35 cellular contexts compared by ENCODE assay signal in genomic region chr12:84791444-84791843, GRCh38.
"Had no signal": no experiment of that assay in that cellular context is flagged by ENCODE, and none has a peak within 500 bp of the region (broad histone marks: within the 10 kb centered on the region; RNA-seq: fewer than 3 reads in every experiment).

No MANE protein-coding gene starts in this region.

- H3K9me3 ChIP-seq: Peyer's patch, SJSA1 had no signal

- H3K27me3 ChIP-seq: Peyer's patch, SJSA1 had no signal

- ATAC-seq: activated T-cell treated with anti-CD3 and anti-CD28 coated beads, Interleukin-2, amount 50 U/mL, for 72 hours; activated T-helper 17 cell treated with anti-CD3 and anti-CD28 coated beads, Interleukin-2, amount 50 U/mL, for 72 hours; PC-3 had no signal

- H3K36me3 ChIP-seq: Peyer's patch, SJSA1 had no signal

- DNase-seq: activated B cell treated with CpG ODN at 0.5 μM for 24 hours; activated CD4-positive, alpha-beta memory T cell treated with anti-CD3 and anti-CD28 coated beads, Interleukin-2, amount 10 ng/mL, durations not matched to agents 7 days and 5 days; activated CD4-positive, alpha-beta T cell treated with anti-CD3 and anti-CD28 coated beads for 48 hours; activated CD4-positive, CD25-positive, alpha-beta regulatory T cell treated with anti-CD3 and anti-CD28 coated beads, Interleukin-2, amount 50 U/mL, for 72 hours; activated effector memory CD4-positive, alpha-beta T cell treated with anti-CD3 and anti-CD28 coated beads, Interleukin-2, amount 50 U/mL, for 16 hours; activated naive CD4-positive, alpha-beta T cell; activated naive CD4-positive, alpha-beta T cell treated with anti-CD3 and anti-CD28 coated beads, Interleukin-2, amount 50 U/mL, for 16 hours; activated naive CD8-positive, alpha-beta T cell treated with anti-CD3 and anti-CD28 coated beads for 36 hours; activated T-cell treated with anti-CD3 and anti-CD28 coated beads, Interleukin-2, amount 50 U/mL, for 1 hour; activated T-cell treated with anti-CD3 and anti-CD28 coated beads, Interleukin-2, amount 50 U/mL, for 72 hours; caudate nucleus; cerebellar nuclear complex; Karpas-422; NCI-H1105; NCI-H1436; NCI-H1694; NCI-H2029; NCI-H2107; NCI-H2171; NCI-H510A; NCI-H526; NCI-H748 treated with DMSO at 0.1 percent for 48 hours; NK-92 treated with Interleukin-12 subunit alpha and Interleukin-12 subunit beta, amount 100 ng/mL, for 24 hours; PC-3; Peyer's patch; RPMI8226; SHP77 treated with DMSO at 0.1 percent for 48 hours; SW 1271; T-helper 1 cell; T-helper 2 cell; T-helper 9 cell had no signal

- FAIRE-seq: bronchial epithelial cell had no signal

- H3K27ac ChIP-seq: Peyer's patch, SJSA1, VCaP had no signal

- H3K4me3 ChIP-seq: Peyer's patch, SJSA1 had no signal

- H3K4me1 ChIP-seq: Peyer's patch, SJSA1 had no signal
